ENCODE assay signal across 2 cellular contexts in the genomic region with DNA sequence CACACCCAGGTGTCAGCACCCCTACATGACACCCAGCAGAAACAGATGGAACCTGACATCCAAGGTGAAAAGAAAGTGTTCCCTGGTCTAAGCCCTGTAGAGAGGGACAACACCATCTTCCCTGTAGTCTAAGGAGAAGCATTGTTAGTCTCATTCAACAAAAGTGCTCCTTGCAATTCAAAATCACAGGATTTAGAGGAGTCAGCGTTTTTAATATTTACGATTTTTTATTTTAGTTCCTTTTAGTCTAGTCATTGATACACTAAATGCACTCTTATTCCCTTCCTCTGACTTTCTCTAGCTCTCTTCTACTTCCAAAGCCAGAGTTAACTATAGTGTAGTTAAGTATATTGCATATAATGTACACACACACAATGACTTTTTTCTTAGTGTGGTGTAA.
TF ChIP-seq lines count a peak whose summit lies in the region.

No MANE protein-coding gene starts in this region.

TF ChIP-seq in HepG2, 621 proteins besides CTCF, POLR2A, EP300 and RAD21:
- peak; percentile 66 to 79; a peak in 3 of 4 replicates for TF ChIP-seq MAFK (conservative IDR thresholded peaks at IDR 0.05 in 1 of 2, IDR thresholded peaks at IDR 0.05 in 1 of 2; ENCODE audit: low read length in 2 of 2)
- TF ChIP-seq ZNF143 (CRISPR knock-in tag; IDR thresholded peaks at IDR 0.05) = no peak
- no peak for TF ChIP-seq MXD1 (CRISPR knock-in tag; IDR thresholded peaks at IDR 0.05)
- no peak for TF ChIP-seq RERE (CRISPR knock-in tag; IDR thresholded peaks at IDR 0.05; ENCODE audit: low read depth)
- no peak for TF ChIP-seq RFX5 (IDR thresholded peaks at IDR 0.05; ENCODE audit: low read depth, low read length)
- no peak for TF ChIP-seq ZNF17 (CRISPR knock-in tag; IDR thresholded peaks at IDR 0.05)
- TF ChIP-seq MBD4 (IDR thresholded peaks at IDR 0.05; ENCODE audit: borderline replicate concordance, low read length) = no peak
- TF ChIP-seq MAFF (IDR thresholded peaks at IDR 0.05; ENCODE audit: low read depth, low read length) = peak; percentile 76
- no peak for TF ChIP-seq FOXO4 (CRISPR knock-in tag; conservative IDR thresholded peaks at IDR 0.05)
- no peak for TF ChIP-seq RXRB (CRISPR knock-in tag; IDR thresholded peaks at IDR 0.05; ENCODE audit: borderline replicate concordance)
- TF ChIP-seq SALL1 (CRISPR knock-in tag; IDR thresholded peaks at IDR 0.05) = no peak

TF ChIP-seq in K562, 482 proteins besides CTCF, POLR2A, EP300 and RAD21:
- TF ChIP-seq TEAD1 (CRISPR knock-in tag; IDR thresholded peaks at IDR 0.05) = no peak
- no peak for TF ChIP-seq BMI1 (IDR thresholded peaks at IDR 0.05; ENCODE audit: low read length)
- no peak for TF ChIP-seq BDP1 (IDR thresholded peaks at IDR 0.05; ENCODE audit: insufficient read depth, insufficient read length)
- TF ChIP-seq ZNF124 (CRISPR knock-in tag; IDR thresholded peaks at IDR 0.05) = no peak
- peak; percentile 52 for TF ChIP-seq MAFF (IDR thresholded peaks at IDR 0.05; ENCODE audit: low read length)
- no peak for TF ChIP-seq ZNF274 (IDR thresholded peaks at IDR 0.05; ENCODE audit: borderline replicate concordance, low read depth, low read length)
- TF ChIP-seq MAFG (tag; conservative IDR thresholded peaks at IDR 0.05) = peak; percentile 44; the same call in 1 of the 2 replicates
- TF ChIP-seq, protein P1, sequence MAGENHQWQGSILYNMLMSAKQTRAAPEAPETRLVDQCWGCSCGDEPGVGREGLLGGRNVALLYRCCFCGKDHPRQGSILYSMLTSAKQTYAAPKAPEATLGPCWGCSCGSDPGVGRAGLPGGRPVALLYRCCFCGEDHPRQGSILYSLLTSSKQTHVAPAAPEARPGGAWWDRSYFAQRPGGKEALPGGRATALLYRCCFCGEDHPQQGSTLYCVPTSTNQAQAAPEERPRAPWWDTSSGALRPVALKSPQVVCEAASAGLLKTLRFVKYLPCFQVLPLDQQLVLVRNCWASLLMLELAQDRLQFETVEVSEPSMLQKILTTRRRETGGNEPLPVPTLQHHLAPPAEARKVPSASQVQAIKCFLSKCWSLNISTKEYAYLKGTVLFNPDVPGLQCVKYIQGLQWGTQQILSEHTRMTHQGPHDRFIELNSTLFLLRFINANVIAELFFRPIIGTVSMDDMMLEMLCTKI (IDR thresholded peaks at IDR 0.05; ENCODE audit: partially characterized antibody) = no peak
- TF ChIP-seq, protein P2, sequence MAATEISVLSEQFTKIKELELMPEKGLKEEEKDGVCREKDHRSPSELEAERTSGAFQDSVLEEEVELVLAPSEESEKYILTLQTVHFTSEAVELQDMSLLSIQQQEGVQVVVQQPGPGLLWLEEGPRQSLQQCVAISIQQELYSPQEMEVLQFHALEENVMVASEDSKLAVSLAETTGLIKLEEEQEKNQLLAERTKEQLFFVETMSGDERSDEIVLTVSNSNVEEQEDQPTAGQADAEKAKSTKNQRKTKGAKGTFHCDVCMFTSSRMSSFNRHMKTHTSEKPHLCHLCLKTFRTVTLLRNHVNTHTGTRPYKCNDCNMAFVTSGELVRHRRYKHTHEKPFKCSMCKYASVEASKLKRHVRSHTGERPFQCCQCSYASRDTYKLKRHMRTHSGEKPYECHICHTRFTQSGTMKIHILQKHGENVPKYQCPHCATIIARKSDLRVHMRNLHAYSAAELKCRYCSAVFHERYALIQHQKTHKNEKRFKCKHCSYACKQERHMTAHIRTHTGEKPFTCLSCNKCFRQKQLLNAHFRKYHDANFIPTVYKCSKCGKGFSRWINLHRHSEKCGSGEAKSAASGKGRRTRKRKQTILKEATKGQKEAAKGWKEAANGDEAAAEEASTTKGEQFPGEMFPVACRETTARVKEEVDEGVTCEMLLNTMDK (IDR thresholded peaks at IDR 0.05; ENCODE audit: borderline replicate concordance, insufficient read depth, low read depth, low read length, poor library complexity, severe bottlenecking) = no peak
- TF ChIP-seq, protein P3, sequence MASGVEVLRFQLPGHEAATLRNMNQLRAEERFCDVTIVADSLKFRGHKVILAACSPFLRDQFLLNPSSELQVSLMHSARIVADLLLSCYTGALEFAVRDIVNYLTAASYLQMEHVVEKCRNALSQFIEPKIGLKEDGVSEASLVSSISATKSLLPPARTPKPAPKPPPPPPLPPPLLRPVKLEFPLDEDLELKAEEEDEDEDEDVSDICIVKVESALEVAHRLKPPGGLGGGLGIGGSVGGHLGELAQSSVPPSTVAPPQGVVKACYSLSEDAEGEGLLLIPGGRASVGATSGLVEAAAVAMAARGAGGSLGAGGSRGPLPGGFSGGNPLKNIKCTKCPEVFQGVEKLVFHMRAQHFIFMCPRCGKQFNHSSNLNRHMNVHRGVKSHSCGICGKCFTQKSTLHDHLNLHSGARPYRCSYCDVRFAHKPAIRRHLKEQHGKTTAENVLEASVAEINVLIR (CRISPR knock-in tag; IDR thresholded peaks at IDR 0.05) = no peak
- TF ChIP-seq CBFA2T3 (IDR thresholded peaks at IDR 0.05) = no peak
- no peak for TF ChIP-seq ESRRA (IDR thresholded peaks at IDR 0.05; ENCODE audit: borderline replicate concordance, low read depth)
- TF ChIP-seq AFF1 (IDR thresholded peaks at IDR 0.05; ENCODE audit: low read depth in 1 of 2, partially characterized antibody in 2 of 2) = no peak
- TF ChIP-seq FIP1L1 (IDR thresholded peaks at IDR 0.05; ENCODE audit: low read depth, low read length, poor library complexity, severe bottlenecking) = no peak
- TF ChIP-seq EZH2 (IDR thresholded peaks at IDR 0.05; ENCODE audit: borderline replicate concordance, low read depth, low read length) = no peak
- TF ChIP-seq STAT6 (CRISPR knock-in tag; IDR thresholded peaks at IDR 0.05) = no peak
- peak; percentile 80 for TF ChIP-seq ZNF316 (IDR thresholded peaks at IDR 0.05)
- no peak for TF ChIP-seq NCOA2 (IDR thresholded peaks at IDR 0.05; ENCODE audit: partially characterized antibody in 2 of 2)
- TF ChIP-seq CHCHD3 (CRISPR knock-in tag; IDR thresholded peaks at IDR 0.05) = no peak
- peak; percentile 52 for TF ChIP-seq C11orf30 (IDR thresholded peaks at IDR 0.05; ENCODE audit: low read depth)
- no peak for TF ChIP-seq XRCC4 (IDR thresholded peaks at IDR 0.05; ENCODE audit: extremely low read depth, insufficient read depth, insufficient read length)
- peak; percentile 43; the same call in 1 of the 2 replicates for TF ChIP-seq MAFK (IDR thresholded peaks at IDR 0.05; ENCODE audit: low read length)
- TF ChIP-seq ZNF764 (CRISPR knock-in tag; IDR thresholded peaks at IDR 0.05; ENCODE audit: low read depth) = no peak
- no peak for TF ChIP-seq ZNF24 (IDR thresholded peaks at IDR 0.05)
- TF ChIP-seq ZNF239 (CRISPR knock-in tag; IDR thresholded peaks at IDR 0.05) = no peak
- no peak for TF ChIP-seq ZNF212 (CRISPR knock-in tag; IDR thresholded peaks at IDR 0.05)
TF ChIP-seq in K562: peak in this region for 5.
